Comparison of ENCODE assay signal across 19 cellular contexts in the genomic region with DNA sequence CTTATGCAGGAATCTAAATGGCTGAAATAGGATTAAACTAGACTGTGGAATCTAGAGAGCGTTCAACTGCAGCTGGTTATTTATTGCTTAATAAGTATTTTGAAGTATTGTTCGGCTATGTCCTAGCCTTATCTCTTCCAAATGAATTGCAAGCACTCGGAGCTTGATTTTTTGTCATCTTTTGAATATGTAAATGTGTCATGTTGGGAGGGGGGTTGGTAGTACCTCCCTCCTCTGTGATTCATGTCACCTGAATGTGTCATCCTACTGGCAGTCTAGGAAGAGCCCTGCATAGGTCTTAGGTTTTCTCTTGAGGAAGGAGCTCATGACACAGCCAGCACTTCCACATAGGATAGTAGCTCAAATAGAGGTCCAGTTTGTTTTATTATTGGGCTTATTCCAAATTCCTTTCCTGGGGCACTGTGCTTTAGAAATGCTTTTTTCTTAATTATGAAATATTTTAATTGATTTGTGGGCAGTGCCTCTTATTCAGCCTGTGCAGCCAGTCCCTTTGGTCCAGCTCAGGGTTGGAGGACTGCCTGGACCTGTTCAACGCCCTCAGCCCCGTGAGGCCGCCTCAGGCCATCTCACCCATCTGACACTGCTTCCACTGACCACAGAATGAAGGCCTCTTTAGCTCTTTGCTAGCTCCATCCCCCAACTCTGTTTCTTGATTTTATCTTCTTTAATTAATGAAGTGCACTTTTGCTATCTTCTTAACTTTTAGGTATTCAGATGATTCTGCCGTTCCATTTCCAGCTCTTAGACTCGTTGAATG. TPM values are rescaled to one million over a fixed set of nuclear protein-coding genes. Genes with fewer than 3 reads are reported as not detected.
A peak's percentile ranks its signal among the peaks of the same experiment; 100 is the strongest.
DNase-seq lines count a peak whose midpoint lies in the region; ATAC-seq and TF ChIP-seq lines count a peak whose summit lies in the region.
"Had no signal": no experiment of that assay in that cellular context is flagged by ENCODE, and none has a peak within 500 bp of the region (broad histone marks: within the 10 kb centered on the region; RNA-seq: fewer than 3 reads in every experiment).

No MANE protein-coding gene starts in this region.

- H3K36me3 ChIP-seq in OCI-LY7 (ENCODE audit: insufficient read depth, low read length) = no peaks in the 10 kb centered on the region
- H3K36me3 ChIP-seq: pancreas had no signal

- H3K4me1 Mint-ChIP-seq in nephron = peaks cover 42% of the 10 kb centered on the region
- H3K4me1 Mint-ChIP-seq: activated naive CD4-positive, alpha-beta T cell treated with anti-CD3 and anti-CD28 coated beads, Interleukin-2, amount 10 ng/mL, durations not matched to agents 7 days and 5 days had no signal

- POLR2A ChIA-PET in OCI-LY7 (lab: Charles Lee) = interaction anchor here (0.8 to 1.5 kb wide), 3 partner anchors 11 to 15 kb away, joined by 3 read pairs; no protein-coding TSS in a partner anchor

- H3K9me2 ChIP-seq in OCI-LY7 (ENCODE audit: insufficient read depth, low read length) = no peaks in the 10 kb centered on the region

- H3K4me3 ChIP-seq in OCI-LY7 (ENCODE audit: low read depth, low read length, poor library complexity, severe bottlenecking) = no peak overlapping the region
- H3K4me3 ChIP-seq: pancreas had no signal

- H2AFZ ChIP-seq in OCI-LY7 (ENCODE audit: low read length) = no peak overlapping the region

- DNase-seq in ELF-1 (ENCODE audit: low read depth, low spot score) (peak; percentile 49), amniotic epithelial cell (ENCODE audit: low read depth) (peak; percentile 73), head of caudate nucleus (peak in 22 of 42 donors; percentile 17 to 72 (median 44)), AML-193 (lab: John Stamatoyannopoulos, UW) (no peak), OCI-LY7 (ENCODE audit: low spot score) (no peak), DMS79 (lab: John Stamatoyannopoulos, UW) (no peak)
- DNase-seq: activated CD8-positive, alpha-beta memory T cell treated with anti-CD3 and anti-CD28 coated beads, Interleukin-2, amount 50 U/mL, for 48 hours; activated naive CD4-positive, alpha-beta T cell treated with anti-CD3 and anti-CD28 coated beads, Interleukin-2, amount 10 ng/mL, durations not matched to agents 7 days and 5 days; central memory CD4-positive, alpha-beta T cell; effector memory CD4-positive, alpha-beta T cell; NCI-H1048; NCI-H774; pancreas; stimulated activated naive CD4-positive, alpha-beta T cell had no signal

- CTCF ChIA-PET in OCI-LY7 (lab: Charles Lee; ENCODE audit: unreplicated experiment) = no interaction called here

- no peaks in the 10 kb centered on the region for H4K20me1 ChIP-seq in OCI-LY7 (ENCODE audit: insufficient read depth, low read length)

- peaks cover 4% of the 10 kb centered on the region for H3K36me3 Mint-ChIP-seq in nephron (ENCODE audit: low read depth)
- H3K36me3 Mint-ChIP-seq: activated naive CD4-positive, alpha-beta T cell treated with anti-CD3 and anti-CD28 coated beads, Interleukin-2, amount 10 ng/mL, durations not matched to agents 7 days and 5 days had no signal

- no peaks in the 10 kb centered on the region for H3K4me1 ChIP-seq in OCI-LY7 (ENCODE audit: insufficient read depth, low read length, poor library complexity, severe bottlenecking)
- H3K4me1 ChIP-seq: pancreas had no signal

- no TSS peak for BruUV-seq in OCI-LY7 (replicated peaks; lab: Mats Ljungman, UMichigan)

- H3K79me2 ChIP-seq in OCI-LY7 (ENCODE audit: insufficient read depth, low read depth, low read length) = no peaks in the 10 kb centered on the region

- no peaks in the 10 kb centered on the region for H3K9me3 Mint-ChIP-seq in nephron
- H3K9me3 Mint-ChIP-seq: activated naive CD4-positive, alpha-beta T cell treated with anti-CD3 and anti-CD28 coated beads, Interleukin-2, amount 10 ng/mL, durations not matched to agents 7 days and 5 days; T-helper 1 cell treated with Interleukin-12 subunit alpha and Interleukin-12 subunit beta and Interleukin-4 antibody, amounts not matched to agents 30 μg/mL and 1 μg/mL, for 36 hours had no signal

- ATAC-seq in HG02870 (IDR thresholded peaks at IDR 0.05; ENCODE audit: unreplicated experiment) = no peak
- ATAC-seq: HCT116 had no signal

- no peak overlapping the region for H3K27ac ChIP-seq in OCI-LY7 (ENCODE audit: low read depth, low read length, poor library complexity, severe bottlenecking)
- H3K27ac ChIP-seq: pancreas, RWPE1 had no signal

- H3K4me3 Mint-ChIP-seq in nephron = no peak overlapping the region
- H3K4me3 Mint-ChIP-seq: activated naive CD4-positive, alpha-beta T cell treated with anti-CD3 and anti-CD28 coated beads, Interleukin-2, amount 10 ng/mL, durations not matched to agents 7 days and 5 days; T-helper 1 cell treated with Interleukin-12 subunit alpha and Interleukin-12 subunit beta and Interleukin-4 antibody, amounts not matched to agents 30 μg/mL and 1 μg/mL, for 36 hours had no signal

- TF ChIP-seq CTCF in nephron (IDR thresholded peaks at IDR 0.05; ENCODE audit: unreplicated experiment in 3 of 3) = no peak
- TF ChIP-seq CTCF in OCI-LY7 (conservative IDR thresholded peaks at IDR 0.05; ENCODE audit: low read length) = no peak

- H3K9me3 ChIP-seq in OCI-LY7 (ENCODE audit: low read length) = no peaks in the 10 kb centered on the region
- H3K9me3 ChIP-seq: pancreas had no signal

- no peaks in the 10 kb centered on the region for H3K27me3 Mint-ChIP-seq in nephron (ENCODE audit: low read depth)
- H3K27me3 Mint-ChIP-seq: activated naive CD4-positive, alpha-beta T cell treated with anti-CD3 and anti-CD28 coated beads, Interleukin-2, amount 10 ng/mL, durations not matched to agents 7 days and 5 days had no signal

- intact Hi-C loops in head of caudate nucleus (cut with DNase I) = no loop called here
- intact Hi-C loops in OCI-LY7 (cut with micrococcal nuclease; ENCODE audit: unreplicated experiment) = no loop called here

- peak overlapping the region; percentile 4 to 24 (median 23) for H3K27ac Mint-ChIP-seq in nephron
- H3K27ac Mint-ChIP-seq: activated naive CD4-positive, alpha-beta T cell treated with anti-CD3 and anti-CD28 coated beads, Interleukin-2, amount 10 ng/mL, durations not matched to agents 7 days and 5 days; T-helper 1 cell treated with Interleukin-12 subunit alpha and Interleukin-12 subunit beta and Interleukin-4 antibody, amounts not matched to agents 30 μg/mL and 1 μg/mL, for 36 hours had no signal

- H3K4me2 ChIP-seq in OCI-LY7 (ENCODE audit: low read length) = no peak overlapping the region

RNA-seq across cellular contexts. Expression of gene TRIL, which starts 22.6 kb away (rescaled TPM):
- not detected in 2 replicates for total RNA-seq in OCI-LY7 (2014; rRNA removed; shearing (Covaris generic))
- total RNA-seq in OCI-LY7 (2022) = not detected in 2 replicates

Comparison
In these comparisons a context has a peak if more than half of its experiments do, and no peak if none do; other contexts are left out.
1. DNase-seq: peak in ELF-1 (single experiment), amniotic epithelial cell (single experiment) and head of caudate nucleus (22 of 42); none in AML-193 (0 of 2), OCI-LY7 (single experiment) and DMS79 (single experiment).